11 cellular contexts compared by ENCODE assay signal in genomic region chr5:31193026-31193425, GRCh38. TPM values are rescaled to one million over a fixed set of nuclear protein-coding genes. Genes with fewer than 3 reads are reported as not detected.
DNase-seq lines count a peak whose midpoint lies in the region; ATAC-seq and TF ChIP-seq lines count a peak whose summit lies in the region.
"Had no signal": no experiment of that assay in that cellular context is flagged by ENCODE, and none has a peak within 500 bp of the region (broad histone marks: within the 10 kb centered on the region; RNA-seq: fewer than 3 reads in every experiment).

No MANE protein-coding gene starts in this region.

- H3K9me3 Mint-ChIP-seq in stimulated activated naive B cell treated with anti-CD40 and anti-IgM and Interleukin-4, amounts not matched to agents 10 μg/mL and 1 μg/mL and 100 μg/mL, for 72 hours = peaks cover 0 to 2% of the 10 kb centered on the region in 2 donors

- H3K9ac ChIP-seq in mesenchymal stem cell (ENCODE audit: low read length) = no peak overlapping the region

- H3K4me1 ChIP-seq in mesenchymal stem cell (ENCODE audit: control insufficient read depth, insufficient read depth, low read depth, low read length) = peaks cover 4% of the 10 kb centered on the region
- H3K4me1 ChIP-seq in tibial nerve = peaks cover 0 to 45% (median 0%) of the 10 kb centered on the region in 4 donors

- no peaks in the 10 kb centered on the region for H3K79me1 ChIP-seq in mesenchymal stem cell (replicated peaks; ENCODE audit: low read length, poor library complexity, severe bottlenecking)

- peaks cover 2 to 9% of the 10 kb centered on the region in 2 donors for H3K4me1 Mint-ChIP-seq in stimulated activated naive B cell treated with anti-CD40 and anti-IgM and Interleukin-4, amounts not matched to agents 10 μg/mL and 1 μg/mL and 100 μg/mL, for 72 hours

- no peaks in the 10 kb centered on the region for H3K36me3 Mint-ChIP-seq in stimulated activated naive B cell treated with anti-CD40 and anti-IgM and Interleukin-4, amounts not matched to agents 10 μg/mL and 1 μg/mL and 100 μg/mL, for 72 hours

- peaks cover 25 to 49% of the 10 kb centered on the region in 2 donors for H3K27me3 Mint-ChIP-seq in stimulated activated naive B cell treated with anti-CD40 and anti-IgM and Interleukin-4, amounts not matched to agents 10 μg/mL and 1 μg/mL and 100 μg/mL, for 72 hours

- no peak overlapping the region for H2BK120ac ChIP-seq in mesenchymal stem cell (ENCODE audit: low read depth, low read length)

- no peak overlapping the region for H2BK5ac ChIP-seq in mesenchymal stem cell (ENCODE audit: low read depth, low read length, poor library complexity, severe bottlenecking)

- no peak for TF ChIP-seq EP300 in tibial nerve (IDR thresholded peaks at IDR 0.05)

- H3K27me3 ChIP-seq in mesenchymal stem cell (ENCODE audit: control insufficient read depth in 1 of 2, insufficient read depth in 1 of 2, low read length in 2 of 2) = peaks cover 0 to 56% of the 10 kb centered on the region in 2 experiments
- peaks cover 0 to 18% of the 10 kb centered on the region in 2 donors for H3K27me3 ChIP-seq in tibial nerve

- H3K4me3 ChIP-seq in choroid plexus epithelial cell (ENCODE audit: low read depth, low read length) (peak overlapping the region; percentile 60), mesenchymal stem cell (ENCODE audit: insufficient read depth in 1 of 2, low read depth in 1 of 2, low read length in 2 of 2) (no peak overlapping the region), tibial nerve (peak overlapping the region; percentile 41 to 67 (median 52))

- H3K4me3 Mint-ChIP-seq in stimulated activated naive B cell treated with anti-CD40 and anti-IgM and Interleukin-4, amounts not matched to agents 10 μg/mL and 1 μg/mL and 100 μg/mL, for 72 hours = peak overlapping the region in 1 of 2 donors; percentile 5

- TF ChIP-seq CTCF in choroid plexus epithelial cell (conservative IDR thresholded peaks at IDR 0.05; ENCODE audit: low read depth, low read length) (no peak), tibial nerve (IDR thresholded peaks at IDR 0.05) (no peak)

- intact Hi-C loops in Right ventricle myocardium superior (cut with DNase I) = no loop called here
- intact Hi-C loops in Right ventricle myocardium inferior (cut with DNase I) = loop anchor here (5.0 kb wide), 1 partner anchor 39 kb away; no protein-coding TSS in a partner anchor

- no peak overlapping the region for H3K14ac ChIP-seq in mesenchymal stem cell (ENCODE audit: low read length in 2 of 2)

- DNase-seq in Right ventricle myocardium superior (no peak), Right ventricle myocardium inferior (ENCODE audit: missing footprints) (no peak), choroid plexus epithelial cell (ENCODE audit: low read depth) (no peak), mesenchymal stem cell (no peak), tibial nerve (ENCODE audit: low spot score in 2 of 2) (no peak), Ammon's horn (ENCODE audit: low spot score) (no peak)
- DNase-seq in stimulated activated naive B cell treated with anti-CD40 and anti-IgM and Interleukin-4, amounts not matched to agents 10 μg/mL and 1 μg/mL and 100 μg/mL, for 72 hours = no peak

- no peak overlapping the region for H3K4ac ChIP-seq in mesenchymal stem cell (ENCODE audit: low read depth in 1 of 2, low read length in 2 of 2)

- no peak overlapping the region for H2BK12ac ChIP-seq in mesenchymal stem cell (ENCODE audit: low read length in 2 of 2)

- H3K27ac Mint-ChIP-seq in stimulated activated naive B cell treated with anti-CD40 and anti-IgM and Interleukin-4, amounts not matched to agents 10 μg/mL and 1 μg/mL and 100 μg/mL, for 72 hours = no peak overlapping the region

- H3K27ac ChIP-seq in mesenchymal stem cell (ENCODE audit: low read length, poor library complexity, severe bottlenecking) (peak overlapping the region; percentile 94), tibial nerve (peak overlapping the region in 3 of 4 donors; percentile 37 to 91 (median 86))
- H3K27ac ChIP-seq: RWPE1 had no signal

- H3K36me3 ChIP-seq in mesenchymal stem cell (ENCODE audit: control insufficient read depth in 1 of 2, insufficient read depth in 2 of 2, low read depth in 1 of 2, low read length in 2 of 2) (no peaks in the 10 kb centered on the region), tibial nerve (no peaks in the 10 kb centered on the region)

- H2BK15ac ChIP-seq in mesenchymal stem cell (ENCODE audit: low read depth, poor library complexity, severe bottlenecking) = no peak overlapping the region

- H3K9me3 ChIP-seq in mesenchymal stem cell (ENCODE audit: control insufficient read depth, low read length) (no peaks in the 10 kb centered on the region), tibial nerve (no peaks in the 10 kb centered on the region)

- no peak overlapping the region for H4K8ac ChIP-seq in mesenchymal stem cell (ENCODE audit: low read length)

- H2AFZ ChIP-seq in mesenchymal stem cell (ENCODE audit: low read depth, low read length) = no peak overlapping the region

- H3K23ac ChIP-seq in mesenchymal stem cell (ENCODE audit: low read length in 2 of 2) = no peak overlapping the region

- no peak overlapping the region for H2AK5ac ChIP-seq in mesenchymal stem cell (ENCODE audit: low read length, severe bottlenecking)

- 50% methylated on average over 9 of the region's 10 CpGs for WGBS in mesenchymal stem cell
- 20 to 24% methylated on average over 10 of the region's 10 CpGs for WGBS in tibial nerve, 2 donors

- TF ChIP-seq POLR2A in tibial nerve (IDR thresholded peaks at IDR 0.05) = no peak

- H3K18ac ChIP-seq in mesenchymal stem cell (ENCODE audit: low read depth in 1 of 2, low read length in 2 of 2) = no peak overlapping the region

- H3K4me2 ChIP-seq in mesenchymal stem cell (ENCODE audit: low read length, poor library complexity, severe bottlenecking) = peak overlapping the region; percentile 62

- H4K91ac ChIP-seq in mesenchymal stem cell (ENCODE audit: low read length) = no peak overlapping the region

- ATAC-seq in Right ventricle myocardium superior (ENCODE audit: poor library complexity) (peak; percentile 7), Right ventricle myocardium inferior (no peak), GM21515 (IDR thresholded peaks at IDR 0.05; ENCODE audit: unreplicated experiment) (no peak)
- no peak for ATAC-seq in stimulated activated naive B cell treated with anti-CD40 and anti-IgM and Interleukin-4, amounts not matched to agents 10 μg/mL and 1 μg/mL and 100 μg/mL, for 72 hours (replicated peaks)
- ATAC-seq: activated CD4-positive, CD25-positive, alpha-beta regulatory T cell treated with anti-CD3 and anti-CD28 coated beads, Interleukin-2, amount 50 U/mL, for 24 hours had no signal

RNA-seq across cellular contexts. Expression of gene CDH6, which starts 0.5 kb away (rescaled TPM):
- total RNA-seq in Right ventricle myocardium superior = 3.1 TPM
- 3.3 TPM for total RNA-seq in Right ventricle myocardium inferior
- 7.0 TPM for polyA plus RNA-seq in mesenchymal stem cell (2013, experiment 1 of 2)
- 7.3 TPM for polyA plus RNA-seq in mesenchymal stem cell (2013, experiment 2 of 2)
- total RNA-seq in tibial nerve = 10 to 100 TPM; 10.8 to 23.9 (median 17.5) TPM
- total RNA-seq: HepG2 had no signal
- polyA plus RNA-seq: HepG2 had no signal

Comparison
In these comparisons a context has a peak if more than half of its experiments do, and no peak if none do; other contexts are left out.
1. H3K4me3 ChIP-seq: peak in choroid plexus epithelial cell (single experiment) and tibial nerve (4 of 4); none in mesenchymal stem cell (0 of 2).